ENCODE assay signal across 1 cellular context in the genomic region with DNA sequence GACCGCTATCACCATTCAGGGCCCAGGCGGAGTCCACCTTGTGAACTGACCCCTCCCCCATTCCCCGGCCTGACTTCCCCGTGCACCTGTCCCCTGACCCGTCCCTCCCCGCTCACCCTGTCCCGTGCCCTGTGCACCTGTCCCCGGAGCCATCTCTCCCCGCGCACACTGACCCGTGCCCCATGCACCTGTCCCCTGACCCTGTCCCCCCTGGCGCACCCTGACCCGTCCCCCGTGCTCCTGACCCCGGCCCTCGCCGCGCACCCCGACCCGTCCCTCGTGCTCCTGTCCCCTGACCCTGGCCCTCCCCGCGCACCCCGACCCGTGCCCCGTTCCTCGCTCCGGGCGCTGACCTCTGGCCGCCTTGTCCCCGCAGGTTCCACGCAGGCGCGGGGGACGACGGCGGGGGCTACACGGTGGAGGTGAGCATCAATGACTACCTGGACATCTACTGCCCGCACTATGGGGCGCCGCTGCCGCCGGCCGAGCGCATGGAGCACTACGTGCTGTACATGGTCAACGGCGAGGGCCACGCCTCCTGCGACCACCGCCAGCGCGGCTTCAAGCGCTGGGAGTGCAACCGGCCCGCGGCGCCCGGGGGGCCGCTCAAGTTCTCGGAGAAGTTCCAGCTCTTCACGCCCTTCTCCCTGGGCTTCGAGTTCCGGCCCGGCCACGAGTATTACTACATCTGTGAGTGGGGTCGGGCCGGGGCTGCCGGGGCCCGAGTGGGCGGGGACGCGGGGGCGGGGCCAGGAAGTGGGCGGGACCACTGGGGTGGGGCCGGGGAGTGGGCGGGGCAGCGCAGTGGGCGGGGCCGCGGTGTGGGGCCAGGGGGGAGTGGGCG.
A peak's percentile ranks its signal among the peaks of the same experiment; 100 is the strongest.
TF ChIP-seq lines count a peak whose summit lies in the region.

No MANE protein-coding gene starts in this region.

TF ChIP-seq in K562, 482 proteins besides CTCF, POLR2A, EP300 and RAD21 (continues in another document):
- no peak for TF ChIP-seq TCF7L2 (IDR thresholded peaks at IDR 0.05; ENCODE audit: low read depth, low read length)
- TF ChIP-seq, protein P1, sequence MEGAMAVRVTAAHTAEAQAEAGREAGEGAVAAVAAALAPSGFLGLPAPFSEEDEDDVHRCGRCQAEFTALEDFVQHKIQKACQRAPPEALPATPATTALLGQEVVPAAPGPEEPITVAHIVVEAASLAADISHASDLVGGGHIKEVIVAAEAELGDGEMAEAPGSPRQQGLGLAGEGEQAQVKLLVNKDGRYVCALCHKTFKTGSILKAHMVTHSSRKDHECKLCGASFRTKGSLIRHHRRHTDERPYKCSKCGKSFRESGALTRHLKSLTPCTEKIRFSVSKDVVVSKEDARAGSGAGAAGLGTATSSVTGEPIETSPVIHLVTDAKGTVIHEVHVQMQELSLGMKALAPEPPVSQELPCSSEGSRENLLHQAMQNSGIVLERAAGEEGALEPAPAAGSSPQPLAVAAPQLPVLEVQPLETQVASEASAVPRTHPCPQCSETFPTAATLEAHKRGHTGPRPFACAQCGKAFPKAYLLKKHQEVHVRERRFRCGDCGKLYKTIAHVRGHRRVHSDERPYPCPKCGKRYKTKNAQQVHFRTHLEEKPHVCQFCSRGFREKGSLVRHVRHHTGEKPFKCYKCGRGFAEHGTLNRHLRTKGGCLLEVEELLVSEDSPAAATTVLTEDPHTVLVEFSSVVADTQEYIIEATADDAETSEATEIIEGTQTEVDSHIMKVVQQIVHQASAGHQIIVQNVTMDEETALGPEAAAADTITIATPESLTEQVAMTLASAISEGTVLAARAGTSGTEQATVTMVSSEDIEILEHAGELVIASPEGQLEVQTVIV (CRISPR knock-in tag; IDR thresholded peaks at IDR 0.05; ENCODE audit: borderline replicate concordance), result no peak
- no peak for TF ChIP-seq MYNN (IDR thresholded peaks at IDR 0.05)
- no peak for TF ChIP-seq MYNN (CRISPR knock-in tag; IDR thresholded peaks at IDR 0.05)
- TF ChIP-seq, protein P2, sequence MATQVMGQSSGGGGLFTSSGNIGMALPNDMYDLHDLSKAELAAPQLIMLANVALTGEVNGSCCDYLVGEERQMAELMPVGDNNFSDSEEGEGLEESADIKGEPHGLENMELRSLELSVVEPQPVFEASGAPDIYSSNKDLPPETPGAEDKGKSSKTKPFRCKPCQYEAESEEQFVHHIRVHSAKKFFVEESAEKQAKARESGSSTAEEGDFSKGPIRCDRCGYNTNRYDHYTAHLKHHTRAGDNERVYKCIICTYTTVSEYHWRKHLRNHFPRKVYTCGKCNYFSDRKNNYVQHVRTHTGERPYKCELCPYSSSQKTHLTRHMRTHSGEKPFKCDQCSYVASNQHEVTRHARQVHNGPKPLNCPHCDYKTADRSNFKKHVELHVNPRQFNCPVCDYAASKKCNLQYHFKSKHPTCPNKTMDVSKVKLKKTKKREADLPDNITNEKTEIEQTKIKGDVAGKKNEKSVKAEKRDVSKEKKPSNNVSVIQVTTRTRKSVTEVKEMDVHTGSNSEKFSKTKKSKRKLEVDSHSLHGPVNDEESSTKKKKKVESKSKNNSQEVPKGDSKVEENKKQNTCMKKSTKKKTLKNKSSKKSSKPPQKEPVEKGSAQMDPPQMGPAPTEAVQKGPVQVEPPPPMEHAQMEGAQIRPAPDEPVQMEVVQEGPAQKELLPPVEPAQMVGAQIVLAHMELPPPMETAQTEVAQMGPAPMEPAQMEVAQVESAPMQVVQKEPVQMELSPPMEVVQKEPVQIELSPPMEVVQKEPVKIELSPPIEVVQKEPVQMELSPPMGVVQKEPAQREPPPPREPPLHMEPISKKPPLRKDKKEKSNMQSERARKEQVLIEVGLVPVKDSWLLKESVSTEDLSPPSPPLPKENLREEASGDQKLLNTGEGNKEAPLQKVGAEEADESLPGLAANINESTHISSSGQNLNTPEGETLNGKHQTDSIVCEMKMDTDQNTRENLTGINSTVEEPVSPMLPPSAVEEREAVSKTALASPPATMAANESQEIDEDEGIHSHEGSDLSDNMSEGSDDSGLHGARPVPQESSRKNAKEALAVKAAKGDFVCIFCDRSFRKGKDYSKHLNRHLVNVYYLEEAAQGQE (CRISPR knock-in tag; IDR thresholded peaks at IDR 0.05; ENCODE audit: low read depth), result no peak
- no peak for TF ChIP-seq LCOR (CRISPR knock-in tag; IDR thresholded peaks at IDR 0.05)
- no peak for TF ChIP-seq NCOR1 (IDR thresholded peaks at IDR 0.05)
- TF ChIP-seq, protein P3, sequence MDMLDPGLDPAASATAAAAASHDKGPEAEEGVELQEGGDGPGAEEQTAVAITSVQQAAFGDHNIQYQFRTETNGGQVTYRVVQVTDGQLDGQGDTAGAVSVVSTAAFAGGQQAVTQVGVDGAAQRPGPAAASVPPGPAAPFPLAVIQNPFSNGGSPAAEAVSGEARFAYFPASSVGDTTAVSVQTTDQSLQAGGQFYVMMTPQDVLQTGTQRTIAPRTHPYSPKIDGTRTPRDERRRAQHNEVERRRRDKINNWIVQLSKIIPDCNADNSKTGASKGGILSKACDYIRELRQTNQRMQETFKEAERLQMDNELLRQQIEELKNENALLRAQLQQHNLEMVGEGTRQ (CRISPR knock-in tag; IDR thresholded peaks at IDR 0.05), result no peak
- TF ChIP-seq, protein P4, sequence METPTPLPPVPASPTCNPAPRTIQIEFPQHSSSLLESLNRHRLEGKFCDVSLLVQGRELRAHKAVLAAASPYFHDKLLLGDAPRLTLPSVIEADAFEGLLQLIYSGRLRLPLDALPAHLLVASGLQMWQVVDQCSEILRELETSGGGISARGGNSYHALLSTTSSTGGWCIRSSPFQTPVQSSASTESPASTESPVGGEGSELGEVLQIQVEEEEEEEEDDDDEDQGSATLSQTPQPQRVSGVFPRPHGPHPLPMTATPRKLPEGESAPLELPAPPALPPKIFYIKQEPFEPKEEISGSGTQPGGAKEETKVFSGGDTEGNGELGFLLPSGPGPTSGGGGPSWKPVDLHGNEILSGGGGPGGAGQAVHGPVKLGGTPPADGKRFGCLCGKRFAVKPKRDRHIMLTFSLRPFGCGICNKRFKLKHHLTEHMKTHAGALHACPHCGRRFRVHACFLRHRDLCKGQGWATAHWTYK (CRISPR knock-in tag; IDR thresholded peaks at IDR 0.05), result no peak
- TF ChIP-seq RNF2 (IDR thresholded peaks at IDR 0.05), result no peak
- TF ChIP-seq, protein P5, sequence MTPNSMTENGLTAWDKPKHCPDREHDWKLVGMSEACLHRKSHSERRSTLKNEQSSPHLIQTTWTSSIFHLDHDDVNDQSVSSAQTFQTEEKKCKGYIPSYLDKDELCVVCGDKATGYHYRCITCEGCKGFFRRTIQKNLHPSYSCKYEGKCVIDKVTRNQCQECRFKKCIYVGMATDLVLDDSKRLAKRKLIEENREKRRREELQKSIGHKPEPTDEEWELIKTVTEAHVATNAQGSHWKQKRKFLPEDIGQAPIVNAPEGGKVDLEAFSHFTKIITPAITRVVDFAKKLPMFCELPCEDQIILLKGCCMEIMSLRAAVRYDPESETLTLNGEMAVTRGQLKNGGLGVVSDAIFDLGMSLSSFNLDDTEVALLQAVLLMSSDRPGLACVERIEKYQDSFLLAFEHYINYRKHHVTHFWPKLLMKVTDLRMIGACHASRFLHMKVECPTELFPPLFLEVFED (CRISPR knock-in tag; conservative IDR thresholded peaks at IDR 0.05), result no peak
- no peak for TF ChIP-seq MAFF (IDR thresholded peaks at IDR 0.05; ENCODE audit: low read length)
- TF ChIP-seq ZNF445 (CRISPR knock-in tag; IDR thresholded peaks at IDR 0.05; ENCODE audit: low read depth), result no peak
- no peak for TF ChIP-seq ZNF140 (CRISPR knock-in tag; IDR thresholded peaks at IDR 0.05)
- TF ChIP-seq, protein P6, sequence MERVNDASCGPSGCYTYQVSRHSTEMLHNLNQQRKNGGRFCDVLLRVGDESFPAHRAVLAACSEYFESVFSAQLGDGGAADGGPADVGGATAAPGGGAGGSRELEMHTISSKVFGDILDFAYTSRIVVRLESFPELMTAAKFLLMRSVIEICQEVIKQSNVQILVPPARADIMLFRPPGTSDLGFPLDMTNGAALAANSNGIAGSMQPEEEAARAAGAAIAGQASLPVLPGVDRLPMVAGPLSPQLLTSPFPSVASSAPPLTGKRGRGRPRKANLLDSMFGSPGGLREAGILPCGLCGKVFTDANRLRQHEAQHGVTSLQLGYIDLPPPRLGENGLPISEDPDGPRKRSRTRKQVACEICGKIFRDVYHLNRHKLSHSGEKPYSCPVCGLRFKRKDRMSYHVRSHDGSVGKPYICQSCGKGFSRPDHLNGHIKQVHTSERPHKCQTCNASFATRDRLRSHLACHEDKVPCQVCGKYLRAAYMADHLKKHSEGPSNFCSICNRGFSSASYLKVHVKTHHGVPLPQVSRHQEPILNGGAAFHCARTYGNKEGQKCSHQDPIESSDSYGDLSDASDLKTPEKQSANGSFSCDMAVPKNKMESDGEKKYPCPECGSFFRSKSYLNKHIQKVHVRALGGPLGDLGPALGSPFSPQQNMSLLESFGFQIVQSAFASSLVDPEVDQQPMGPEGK (CRISPR knock-in tag; IDR thresholded peaks at IDR 0.05; ENCODE audit: borderline replicate concordance), result no peak
- TF ChIP-seq, protein P7, sequence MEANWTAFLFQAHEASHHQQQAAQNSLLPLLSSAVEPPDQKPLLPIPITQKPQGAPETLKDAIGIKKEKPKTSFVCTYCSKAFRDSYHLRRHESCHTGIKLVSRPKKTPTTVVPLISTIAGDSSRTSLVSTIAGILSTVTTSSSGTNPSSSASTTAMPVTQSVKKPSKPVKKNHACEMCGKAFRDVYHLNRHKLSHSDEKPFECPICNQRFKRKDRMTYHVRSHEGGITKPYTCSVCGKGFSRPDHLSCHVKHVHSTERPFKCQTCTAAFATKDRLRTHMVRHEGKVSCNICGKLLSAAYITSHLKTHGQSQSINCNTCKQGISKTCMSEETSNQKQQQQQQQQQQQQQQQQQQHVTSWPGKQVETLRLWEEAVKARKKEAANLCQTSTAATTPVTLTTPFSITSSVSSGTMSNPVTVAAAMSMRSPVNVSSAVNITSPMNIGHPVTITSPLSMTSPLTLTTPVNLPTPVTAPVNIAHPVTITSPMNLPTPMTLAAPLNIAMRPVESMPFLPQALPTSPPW (CRISPR knock-in tag; IDR thresholded peaks at IDR 0.05), result peak; percentile 87
- TF ChIP-seq GABPA (tag; conservative IDR thresholded peaks at IDR 0.05; ENCODE audit: low read depth), result no peak
- TF ChIP-seq ERF (CRISPR knock-in tag; IDR thresholded peaks at IDR 0.05), result no peak
- TF ChIP-seq IFI16 (CRISPR knock-in tag; IDR thresholded peaks at IDR 0.05), result no peak
- no peak; the same call in 1 of the 2 replicates for TF ChIP-seq FOXP1 (CRISPR knock-in tag; IDR thresholded peaks at IDR 0.05)
- no peak for TF ChIP-seq SRSF7 (optimal IDR thresholded peaks at IDR 0.05; ENCODE audit: low read depth, low read length)
- TF ChIP-seq RBFOX2 (IDR thresholded peaks at IDR 0.05; ENCODE audit: low read depth, low read length), result peak; percentile 40; the same call in 1 of the 2 replicates
- TF ChIP-seq KLF16 (IDR thresholded peaks at IDR 0.05), result no peak
- no peak for TF ChIP-seq DMBX1 (CRISPR knock-in tag; IDR thresholded peaks at IDR 0.05; ENCODE audit: borderline replicate concordance)
- TF ChIP-seq TCF7 (IDR thresholded peaks at IDR 0.05; ENCODE audit: borderline replicate concordance), result no peak
- TF ChIP-seq ETV6 (IDR thresholded peaks at IDR 0.05; ENCODE audit: borderline replicate concordance in 1 of 2, low read depth in 2 of 2, low read length in 1 of 2), result no peak
- no peak for TF ChIP-seq ETV6 (CRISPR knock-in tag; IDR thresholded peaks at IDR 0.05; ENCODE audit: borderline replicate concordance)
- TF ChIP-seq THRAP3 (IDR thresholded peaks at IDR 0.05; ENCODE audit: borderline replicate concordance), result no peak
- TF ChIP-seq XRCC4 (IDR thresholded peaks at IDR 0.05; ENCODE audit: extremely low read depth, insufficient read depth, insufficient read length), result no peak
- TF ChIP-seq, protein P8, sequence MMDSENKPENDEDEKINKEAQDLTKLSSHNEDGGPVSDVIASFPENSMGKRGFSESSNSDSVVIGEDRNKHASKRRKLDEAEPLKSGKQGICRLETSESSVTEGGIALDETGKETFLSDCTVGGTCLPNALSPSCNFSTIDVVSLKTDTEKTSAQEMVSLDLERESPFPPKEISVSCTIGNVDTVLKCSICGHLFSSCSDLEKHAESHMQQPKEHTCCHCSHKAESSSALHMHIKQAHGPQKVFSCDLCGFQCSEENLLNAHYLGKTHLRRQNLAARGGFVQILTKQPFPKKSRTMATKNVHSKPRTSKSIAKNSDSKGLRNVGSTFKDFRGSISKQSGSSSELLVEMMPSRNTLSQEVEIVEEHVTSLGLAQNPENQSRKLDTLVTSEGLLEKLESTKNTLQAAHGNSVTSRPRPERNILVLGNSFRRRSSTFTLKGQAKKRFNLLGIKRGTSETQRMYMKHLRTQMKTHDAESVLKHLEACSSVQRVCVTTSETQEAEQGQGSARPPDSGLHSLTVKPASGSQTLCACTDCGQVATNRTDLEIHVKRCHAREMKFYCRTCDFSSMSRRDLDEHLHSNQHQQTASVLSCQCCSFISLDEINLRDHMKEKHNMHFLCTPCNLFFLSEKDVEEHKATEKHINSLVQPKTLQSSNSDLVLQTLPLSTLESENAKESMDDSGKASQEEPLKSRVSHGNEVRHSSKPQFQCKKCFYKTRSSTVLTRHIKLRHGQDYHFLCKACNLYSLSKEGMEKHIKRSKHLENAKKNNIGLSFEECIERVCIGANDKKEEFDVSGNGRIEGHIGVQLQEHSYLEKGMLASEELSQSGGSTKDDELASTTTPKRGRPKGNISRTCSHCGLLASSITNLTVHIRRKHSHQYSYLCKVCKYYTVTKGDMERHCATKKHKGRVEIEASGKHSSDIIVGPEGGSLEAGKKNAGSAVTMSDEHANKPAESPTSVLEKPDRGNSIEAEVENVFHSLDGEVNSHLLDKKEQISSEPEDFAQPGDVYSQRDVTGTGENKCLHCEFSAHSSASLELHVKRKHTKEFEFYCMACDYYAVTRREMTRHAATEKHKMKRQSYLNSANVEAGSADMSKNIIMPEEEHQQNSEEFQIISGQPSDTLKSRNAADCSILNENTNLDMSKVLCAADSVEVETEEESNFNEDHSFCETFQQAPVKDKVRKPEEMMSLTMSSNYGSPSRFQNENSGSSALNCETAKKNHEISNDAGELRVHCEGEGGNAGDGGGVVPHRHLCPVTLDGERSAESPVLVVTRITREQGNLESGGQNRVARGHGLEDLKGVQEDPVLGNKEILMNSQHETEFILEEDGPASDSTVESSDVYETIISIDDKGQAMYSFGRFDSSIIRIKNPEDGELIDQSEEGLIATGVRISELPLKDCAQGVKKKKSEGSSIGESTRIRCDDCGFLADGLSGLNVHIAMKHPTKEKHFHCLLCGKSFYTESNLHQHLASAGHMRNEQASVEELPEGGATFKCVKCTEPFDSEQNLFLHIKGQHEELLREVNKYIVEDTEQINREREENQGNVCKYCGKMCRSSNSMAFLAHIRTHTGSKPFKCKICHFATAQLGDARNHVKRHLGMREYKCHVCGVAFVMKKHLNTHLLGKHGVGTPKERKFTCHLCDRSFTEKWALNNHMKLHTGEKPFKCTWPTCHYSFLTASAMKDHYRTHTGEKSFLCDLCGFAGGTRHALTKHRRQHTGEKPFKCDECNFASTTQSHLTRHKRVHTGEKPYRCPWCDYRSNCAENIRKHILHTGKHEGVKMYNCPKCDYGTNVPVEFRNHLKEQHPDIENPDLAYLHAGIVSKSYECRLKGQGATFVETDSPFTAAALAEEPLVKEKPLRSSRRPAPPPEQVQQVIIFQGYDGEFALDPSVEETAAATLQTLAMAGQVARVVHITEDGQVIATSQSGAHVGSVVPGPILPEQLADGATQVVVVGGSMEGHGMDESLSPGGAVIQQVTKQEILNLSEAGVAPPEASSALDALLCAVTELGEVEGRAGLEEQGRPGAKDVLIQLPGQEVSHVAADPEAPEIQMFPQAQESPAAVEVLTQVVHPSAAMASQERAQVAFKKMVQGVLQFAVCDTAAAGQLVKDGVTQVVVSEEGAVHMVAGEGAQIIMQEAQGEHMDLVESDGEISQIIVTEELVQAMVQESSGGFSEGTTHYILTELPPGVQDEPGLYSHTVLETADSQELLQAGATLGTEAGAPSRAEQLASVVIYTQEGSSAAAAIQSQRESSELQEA (IDR thresholded peaks at IDR 0.05; ENCODE audit: low read depth), result no peak
- no peak for TF ChIP-seq ZNF217 (CRISPR knock-in tag; IDR thresholded peaks at IDR 0.05)
- no peak for TF ChIP-seq TOE1 (IDR thresholded peaks at IDR 0.05; ENCODE audit: borderline replicate concordance)
- TF ChIP-seq TOE1 (CRISPR knock-in tag; IDR thresholded peaks at IDR 0.05; ENCODE audit: borderline replicate concordance, low read depth), result no peak
- no peak for TF ChIP-seq ZKSCAN3 (CRISPR knock-in tag; IDR thresholded peaks at IDR 0.05)
- TF ChIP-seq SMARCB1 (IDR thresholded peaks at IDR 0.05; ENCODE audit: insufficient read length, low read depth), result no peak
